9 cellular contexts compared by ENCODE assay signal in the genomic region with DNA sequence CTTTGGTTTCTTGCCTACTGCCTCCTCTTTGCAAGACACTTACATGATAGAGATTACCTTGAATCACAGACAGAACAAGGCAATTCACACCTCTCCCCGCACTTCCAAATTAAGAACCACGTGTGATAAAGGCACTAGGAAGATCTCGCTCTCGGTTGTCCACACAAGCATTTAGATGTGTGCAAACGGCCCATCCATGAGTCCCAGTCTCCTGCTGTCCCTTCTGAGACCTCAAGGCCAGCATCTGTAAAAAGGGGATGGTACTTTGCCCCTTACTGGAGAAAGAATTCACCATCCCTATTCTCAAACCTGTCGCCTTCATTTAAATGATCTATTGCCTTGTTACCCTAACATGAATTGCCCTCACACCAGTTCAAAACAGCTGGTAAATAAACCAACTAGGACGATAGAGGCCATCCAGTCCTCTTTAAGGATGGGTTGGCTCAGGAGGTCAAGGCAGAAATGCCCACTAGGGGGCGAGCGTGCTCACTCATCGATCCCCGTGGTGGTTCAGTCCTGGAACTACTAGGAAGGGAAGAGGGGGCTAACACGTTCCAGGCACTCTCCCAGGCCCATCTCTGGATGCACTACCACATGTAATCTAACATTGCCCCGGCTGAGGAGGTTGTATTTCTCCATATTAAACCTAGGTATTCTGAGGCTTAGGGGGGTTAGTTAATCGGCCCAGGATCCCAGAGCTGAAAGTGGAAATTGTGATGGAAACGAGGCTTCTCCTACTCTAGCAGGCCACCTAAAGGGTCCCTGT.
A peak's percentile ranks its signal among the peaks of the same experiment; 100 is the strongest.
DNase-seq lines count a peak whose midpoint lies in the region; ATAC-seq and TF ChIP-seq lines count a peak whose summit lies in the region.
"Had no signal": no experiment of that assay in that cellular context is flagged by ENCODE, and none has a peak within 500 bp of the region (broad histone marks: within the 10 kb centered on the region; RNA-seq: fewer than 3 reads in every experiment).

No MANE protein-coding gene starts in this region.

- DNase-seq in G401 (ENCODE audit: low spot score) (peak; percentile 44), Karpas-422 (peak; percentile 89), T follicular helper cell (ENCODE audit: low read depth) (peak; percentile 30), astrocyte of the cerebellum (ENCODE audit: low read depth) (no peak), immature natural killer cell (peak; percentile 19 to 36 (median 29))
- peak; percentile 21 to 58 for DNase-seq in stimulated activated CD4-positive, alpha-beta T cell treated with anti-CD3 and anti-CD28 coated beads, Interleukin-15, amount 100 ng/mL, for 48 hours (ENCODE audit: low read depth in 2 of 2)

- peaks cover 2 to 3% (median 2%) of the 10 kb centered on the region in 3 donors for H3K27me3 Mint-ChIP-seq in immature natural killer cell (ENCODE audit: low read depth in 3 of 3)

- peak; percentile 86 for TF ChIP-seq CTCF in astrocyte of the cerebellum (IDR thresholded peaks at IDR 0.05; ENCODE audit: low read depth, low read length, missing control alignments)

- H4K20me1 ChIP-seq in Karpas-422 (ENCODE audit: insufficient read depth, low read depth, low read length), result no peaks in the 10 kb centered on the region

- H3K9me2 ChIP-seq in Karpas-422 (replicated peaks; ENCODE audit: insufficient read depth, low read length), result no peaks in the 10 kb centered on the region

- H3K9me3 ChIP-seq in Karpas-422 (ENCODE audit: low read length), result no peaks in the 10 kb centered on the region

- H3K27ac ChIP-seq in Karpas-422 (ENCODE audit: low read length), result no peak overlapping the region

- no peak overlapping the region for H3K4me3 Mint-ChIP-seq in immature natural killer cell
- H3K4me3 Mint-ChIP-seq: dendritic cell treated with granulocyte-macrophage colony-stimulating factor and Interleukin-4, amounts not matched to agents 40 ng/mL and 50 ng/mL, for 4 days had no signal

- H3K4me2 ChIP-seq in Karpas-422 (ENCODE audit: low read depth, low read length, poor library complexity, severe bottlenecking), result no peak overlapping the region

- no peaks in the 10 kb centered on the region for H3K36me3 Mint-ChIP-seq in immature natural killer cell

- peak; percentile 86 for ATAC-seq in GM21619 (IDR thresholded peaks at IDR 0.05; ENCODE audit: unreplicated experiment)
- ATAC-seq in HG03378 (IDR thresholded peaks at IDR 0.05; ENCODE audit: unreplicated experiment), result no peak

- peaks cover 0 to 3% (median 0%) of the 10 kb centered on the region in 6 donors for H3K9me3 Mint-ChIP-seq in immature natural killer cell
- H3K9me3 Mint-ChIP-seq: dendritic cell treated with granulocyte-macrophage colony-stimulating factor and Interleukin-4, amounts not matched to agents 40 ng/mL and 50 ng/mL, for 4 days had no signal

- H3K4me3 ChIP-seq in Karpas-422 (ENCODE audit: low read length) (no peak overlapping the region), astrocyte of the cerebellum (ENCODE audit: low read depth, low read length) (no peak overlapping the region)

- peaks cover 5 to 6% of the 10 kb centered on the region in 2 donors for H3K4me1 Mint-ChIP-seq in immature natural killer cell

- no peaks in the 10 kb centered on the region for H3K4me1 ChIP-seq in Karpas-422 (ENCODE audit: low read length)

- no peaks in the 10 kb centered on the region for H3K36me3 ChIP-seq in Karpas-422 (ENCODE audit: insufficient read depth, low read length)

- no peak overlapping the region for H3K27ac Mint-ChIP-seq in immature natural killer cell
- H3K27ac Mint-ChIP-seq: dendritic cell treated with granulocyte-macrophage colony-stimulating factor and Interleukin-4, amounts not matched to agents 40 ng/mL and 50 ng/mL, for 4 days had no signal

- H2AFZ ChIP-seq in Karpas-422 (ENCODE audit: low read length), result no peak overlapping the region

- in situ Hi-C loops in G401 (cut with HindIII; ENCODE audit: low sequenced_read_pairs), result no loop called here
- in situ Hi-C loops in astrocyte of the cerebellum (cut with HindIII; ENCODE audit: low sequenced_read_pairs), result no loop called here

- H3K79me2 ChIP-seq in Karpas-422 (ENCODE audit: low read length), result no peaks in the 10 kb centered on the region

- H3K27me3 ChIP-seq in Karpas-422 (ENCODE audit: low read length), result no peaks in the 10 kb centered on the region

- H3K9ac ChIP-seq in Karpas-422 (ENCODE audit: low read length), result no peak overlapping the region
